Comparison of ENCODE assay signal across 8 cellular contexts in genomic region chr1:89987170-89987819, GRCh38.
DNase-seq lines count a peak whose midpoint lies in the region; ATAC-seq and TF ChIP-seq lines count a peak whose summit lies in the region.

No MANE protein-coding gene starts in this region.

- in situ Hi-C loops in ACHN (cut with HindIII; ENCODE audit: low pct_ligation_motif_present, low pct_unique_long_range_greater_than_20kb, low sequenced_read_pairs), result no loop called here
- in situ Hi-C loops in GM13976 (cut with MboI; ENCODE audit: low sequenced_read_pairs, unreplicated experiment), result loop anchor here (5.0 to 25.0 kb wide), 2 partner anchors 175 to 475 kb away; partner anchors contain the start of gene LRRC8B

- DNase-seq in ACHN (peak; percentile 73), GM13976 (ENCODE audit: low spot score) (peak; percentile 78), NCI-H2029 treated with DMSO at 0.1 percent for 48 hours (lab: John Stamatoyannopoulos, UW) (peak; percentile 97), cerebellar cortex (ENCODE audit: low spot score) (peak; percentile 88), kidney tubule cell (ENCODE audit: low spot score) (peak; percentile 76)
- peak; percentile 42 for DNase-seq in T-helper 2 cell treated with Interferon-gamma antibody and Interleukin-4, amounts not matched to agents 5 μg/mL and 100 μg/mL, for 36 hours (ENCODE audit: low spot score)
- DNase-seq in stimulated activated effector memory CD8-positive, alpha-beta T cell treated with anti-CD3 and anti-CD28 coated beads, Interleukin-12 subunit alpha, Interleukin-12 subunit beta, amount 100 ng/mL, for 72 hours (ENCODE audit: low spot score in 2 of 2), result peak in 1 of 2 donors; percentile 58

- H3K36me3 Mint-ChIP-seq in T-helper 2 cell treated with Interferon-gamma antibody and Interleukin-4, amounts not matched to agents 5 μg/mL and 100 μg/mL, for 36 hours (ENCODE audit: low read depth), result no peaks in the 10 kb centered on the region
- no peaks in the 10 kb centered on the region for H3K36me3 Mint-ChIP-seq in stimulated activated effector memory CD8-positive, alpha-beta T cell treated with anti-CD3 and anti-CD28 coated beads, Interleukin-12 subunit alpha, Interleukin-12 subunit beta, amount 100 ng/mL, for 72 hours

- H3K4me3 Mint-ChIP-seq in T-helper 2 cell treated with Interferon-gamma antibody and Interleukin-4, amounts not matched to agents 5 μg/mL and 100 μg/mL, for 36 hours, result no peak overlapping the region
- no peak overlapping the region for H3K4me3 Mint-ChIP-seq in stimulated activated effector memory CD8-positive, alpha-beta T cell treated with anti-CD3 and anti-CD28 coated beads, Interleukin-12 subunit alpha, Interleukin-12 subunit beta, amount 100 ng/mL, for 72 hours

- peaks cover 4% of the 10 kb centered on the region for H3K27me3 Mint-ChIP-seq in T-helper 2 cell treated with Interferon-gamma antibody and Interleukin-4, amounts not matched to agents 5 μg/mL and 100 μg/mL, for 36 hours (ENCODE audit: low read depth)

- no peak overlapping the region for H3K27ac Mint-ChIP-seq in T-helper 2 cell treated with Interferon-gamma antibody and Interleukin-4, amounts not matched to agents 5 μg/mL and 100 μg/mL, for 36 hours
- H3K27ac Mint-ChIP-seq in stimulated activated effector memory CD8-positive, alpha-beta T cell treated with anti-CD3 and anti-CD28 coated beads, Interleukin-12 subunit alpha, Interleukin-12 subunit beta, amount 100 ng/mL, for 72 hours, result no peak overlapping the region

- H3K4me1 Mint-ChIP-seq in T-helper 2 cell treated with Interferon-gamma antibody and Interleukin-4, amounts not matched to agents 5 μg/mL and 100 μg/mL, for 36 hours (ENCODE audit: low read depth), result peaks cover 4% of the 10 kb centered on the region
- no peaks in the 10 kb centered on the region for H3K4me1 Mint-ChIP-seq in stimulated activated effector memory CD8-positive, alpha-beta T cell treated with anti-CD3 and anti-CD28 coated beads, Interleukin-12 subunit alpha, Interleukin-12 subunit beta, amount 100 ng/mL, for 72 hours

- no peaks in the 10 kb centered on the region for H3K9me3 Mint-ChIP-seq in T-helper 2 cell treated with Interferon-gamma antibody and Interleukin-4, amounts not matched to agents 5 μg/mL and 100 μg/mL, for 36 hours
- no peaks in the 10 kb centered on the region for H3K9me3 Mint-ChIP-seq in stimulated activated effector memory CD8-positive, alpha-beta T cell treated with anti-CD3 and anti-CD28 coated beads, Interleukin-12 subunit alpha, Interleukin-12 subunit beta, amount 100 ng/mL, for 72 hours

- peak; percentile 71 for TF ChIP-seq CTCF in GM13976 (IDR thresholded peaks at IDR 0.05; ENCODE audit: borderline replicate concordance, control extremely low read depth, extremely low read depth, insufficient read depth, missing control alignments)

- ATAC-seq in HG03025 (IDR thresholded peaks at IDR 0.05; ENCODE audit: low FRiP score, unreplicated experiment), result peak; percentile 68
- ATAC-seq in stimulated activated effector memory CD8-positive, alpha-beta T cell treated with anti-CD3 and anti-CD28 coated beads, Interleukin-12 subunit alpha, Interleukin-12 subunit beta, amount 100 ng/mL, for 72 hours, result peak; percentile 78
